ENCODE assay signal across 12 cellular contexts in the genomic region with DNA sequence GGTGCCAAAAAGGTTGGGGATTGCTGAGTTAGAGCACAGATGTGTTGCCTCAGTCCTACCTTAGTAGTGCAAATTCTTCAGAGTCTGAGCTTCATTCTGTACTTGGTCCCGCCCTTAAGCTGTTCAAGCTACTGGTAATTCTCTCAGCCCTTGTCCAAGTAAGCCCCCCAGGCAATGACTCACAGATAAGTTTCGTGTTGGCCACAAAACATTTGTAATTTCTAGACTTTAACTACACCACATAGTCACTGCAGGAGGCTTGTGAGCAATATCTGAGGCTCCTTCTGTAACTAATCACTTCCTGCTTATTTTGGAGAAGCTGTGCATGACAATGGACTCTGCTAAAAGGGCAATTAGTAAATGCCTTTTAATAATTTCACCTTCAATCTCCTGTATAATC.
DNase-seq lines count a peak whose midpoint lies in the region; ATAC-seq, FAIRE-seq and TF ChIP-seq lines count a peak whose summit lies in the region.
"Had no signal": no experiment of that assay in that cellular context is flagged by ENCODE, and none has a peak within 500 bp of the region (broad histone marks: within the 10 kb centered on the region; RNA-seq: fewer than 3 reads in every experiment).

No MANE protein-coding gene starts in this region.

- no peak overlapping the region for H3K4me3 Mint-ChIP-seq in stimulated activated effector memory CD8-positive, alpha-beta T cell treated with anti-CD3 and anti-CD28 coated beads, Interleukin-12 subunit alpha, Interleukin-12 subunit beta, amount 100 ng/mL, for 72 hours
- H3K4me3 Mint-ChIP-seq in naive thymus-derived CD8-positive, alpha-beta T cell, result no peak overlapping the region
- H3K4me3 Mint-ChIP-seq: memory B cell had no signal

- POLR2A ChIA-PET in naive thymus-derived CD8-positive, alpha-beta T cell (lab: Charles Lee), result no interaction called here

- H3K27me3 Mint-ChIP-seq in naive thymus-derived CD8-positive, alpha-beta T cell, result no peaks in the 10 kb centered on the region
- H3K27me3 Mint-ChIP-seq: memory B cell had no signal

- no peaks in the 10 kb centered on the region for H3K36me3 Mint-ChIP-seq in stimulated activated effector memory CD8-positive, alpha-beta T cell treated with anti-CD3 and anti-CD28 coated beads, Interleukin-12 subunit alpha, Interleukin-12 subunit beta, amount 100 ng/mL, for 72 hours
- H3K36me3 Mint-ChIP-seq in naive thymus-derived CD8-positive, alpha-beta T cell, result no peaks in the 10 kb centered on the region
- H3K36me3 Mint-ChIP-seq: memory B cell had no signal

- TF ChIP-seq CTCF in epithelial cell of esophagus (IDR thresholded peaks at IDR 0.05; ENCODE audit: insufficient read depth, low read depth, low read length, missing control alignments), result no peak

- no peaks in the 10 kb centered on the region for H3K4me1 Mint-ChIP-seq in stimulated activated effector memory CD8-positive, alpha-beta T cell treated with anti-CD3 and anti-CD28 coated beads, Interleukin-12 subunit alpha, Interleukin-12 subunit beta, amount 100 ng/mL, for 72 hours
- no peaks in the 10 kb centered on the region for H3K4me1 Mint-ChIP-seq in naive thymus-derived CD8-positive, alpha-beta T cell
- H3K4me1 Mint-ChIP-seq: memory B cell had no signal

- peaks cover 5% of the 10 kb centered on the region for H3K9me3 Mint-ChIP-seq in stimulated activated effector memory CD8-positive, alpha-beta T cell treated with anti-CD3 and anti-CD28 coated beads, Interleukin-12 subunit alpha, Interleukin-12 subunit beta, amount 100 ng/mL, for 72 hours
- H3K9me3 Mint-ChIP-seq in naive thymus-derived CD8-positive, alpha-beta T cell, result peaks cover 0 to 15% (median 12%) of the 10 kb centered on the region in 9 donors

- no peak overlapping the region for H3K4me3 ChIP-seq in epithelial cell of esophagus (ENCODE audit: low read length)
- H3K4me3 ChIP-seq: Peyer's patch, uterus had no signal

- DNase-seq in HK-2 (ENCODE audit: unreplicated experiment), result peak; percentile 26
- peak; percentile 85 for DNase-seq in RCC 7860 (ENCODE audit: low spot score)
- peak; percentile 98 for DNase-seq in epithelial cell of esophagus (ENCODE audit: low read depth)
- no peak for DNase-seq in stimulated activated effector memory CD8-positive, alpha-beta T cell treated with anti-CD3 and anti-CD28 coated beads, Interleukin-12 subunit alpha, Interleukin-12 subunit beta, amount 100 ng/mL, for 72 hours (ENCODE audit: low spot score in 2 of 2)
- no peak for DNase-seq in naive thymus-derived CD8-positive, alpha-beta T cell
- no peak for DNase-seq in activated effector memory CD4-positive, alpha-beta T cell treated with anti-CD3 and anti-CD28 coated beads, Interleukin-2, amount 50 U/mL, for 16 hours
- DNase-seq: H7, Peyer's patch, uterus had no signal

- ATAC-seq in stimulated activated effector memory CD8-positive, alpha-beta T cell treated with anti-CD3 and anti-CD28 coated beads, Interleukin-12 subunit alpha, Interleukin-12 subunit beta, amount 100 ng/mL, for 72 hours, result peak; percentile 72
- ATAC-seq in naive thymus-derived CD8-positive, alpha-beta T cell, result no peak
- no peak for ATAC-seq in GM18909 (IDR thresholded peaks at IDR 0.05; ENCODE audit: poor library complexity, unreplicated experiment)
- ATAC-seq: HepG2 had no signal

- peak; percentile 88 for FAIRE-seq in RCC 7860 (lab: Jason Lieb, UNC)
- FAIRE-seq: HepG2 had no signal

- H3K27ac Mint-ChIP-seq in stimulated activated effector memory CD8-positive, alpha-beta T cell treated with anti-CD3 and anti-CD28 coated beads, Interleukin-12 subunit alpha, Interleukin-12 subunit beta, amount 100 ng/mL, for 72 hours, result no peak overlapping the region
- H3K27ac Mint-ChIP-seq in naive thymus-derived CD8-positive, alpha-beta T cell, result no peak overlapping the region
- H3K27ac Mint-ChIP-seq: memory B cell had no signal

Comparison
In these comparisons a context has a peak if more than half of its experiments do, and no peak if none do; other contexts are left out.
1. DNase-seq: peak in HK-2 (single experiment), RCC 7860 (single experiment) and epithelial cell of esophagus (single experiment); none in stimulated activated effector memory CD8-positive, alpha-beta T cell treated with anti-CD3 and anti-CD28 coated beads, Interleukin-12 subunit alpha, Interleukin-12 subunit beta, amount 100 ng/mL, for 72 hours (0 of 2), naive thymus-derived CD8-positive, alpha-beta T cell (0 of 10) and activated effector memory CD4-positive, alpha-beta T cell treated with anti-CD3 and anti-CD28 coated beads, Interleukin-2, amount 50 U/mL, for 16 hours (single experiment).